ENCODE assay signal across 10 cellular contexts in the genomic region with DNA sequence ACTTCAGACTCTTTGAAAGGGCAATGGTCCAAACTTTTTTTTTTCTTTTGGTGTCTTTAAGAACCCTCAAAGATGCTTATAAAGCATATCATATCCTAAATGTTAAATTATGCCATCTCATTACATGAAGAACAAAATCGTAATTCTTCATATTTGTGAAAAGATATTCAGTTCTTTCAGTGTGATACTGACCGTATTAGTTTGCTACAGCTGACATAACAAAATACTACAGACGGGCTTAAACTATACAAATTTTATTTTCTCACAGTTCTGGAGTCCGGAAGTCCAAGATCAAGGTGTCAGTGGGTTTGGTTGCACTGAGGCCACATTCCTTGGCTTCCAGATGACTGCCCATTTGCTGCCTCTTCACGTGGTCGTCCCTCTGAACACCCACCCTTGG.
"Had no signal": no experiment of that assay in that cellular context is flagged by ENCODE, and none has a peak within 500 bp of the region (broad histone marks: within the 10 kb centered on the region; RNA-seq: fewer than 3 reads in every experiment).

No MANE protein-coding gene starts in this region.

- ATAC-seq: HCT116 had no signal

- H3K4me1 ChIP-seq: HAP-1 had no signal

- H3K36me3 ChIP-seq: HAP-1 had no signal

- H3K9me3 ChIP-seq: HAP-1 had no signal

- H3K4me1 Mint-ChIP-seq: H9 had no signal

- H3K27ac Mint-ChIP-seq: H9, HFFc6 had no signal

- H3K4me3 ChIP-seq: GM23248, HAP-1 had no signal

- DNase-seq: GM23248, GOT3, H7, H9, HCEC 1CT, HFFc6 had no signal

- H3K9ac ChIP-seq: GM23248 had no signal

- H3K27ac ChIP-seq: GM23248 had no signal

- H3K4me3 Mint-ChIP-seq: H9, HFFc6 had no signal

- H2AFZ ChIP-seq: GM23248 had no signal

- FAIRE-seq: H1, H54 had no signal
